8 cellular contexts compared by ENCODE assay signal in the genomic region with DNA sequence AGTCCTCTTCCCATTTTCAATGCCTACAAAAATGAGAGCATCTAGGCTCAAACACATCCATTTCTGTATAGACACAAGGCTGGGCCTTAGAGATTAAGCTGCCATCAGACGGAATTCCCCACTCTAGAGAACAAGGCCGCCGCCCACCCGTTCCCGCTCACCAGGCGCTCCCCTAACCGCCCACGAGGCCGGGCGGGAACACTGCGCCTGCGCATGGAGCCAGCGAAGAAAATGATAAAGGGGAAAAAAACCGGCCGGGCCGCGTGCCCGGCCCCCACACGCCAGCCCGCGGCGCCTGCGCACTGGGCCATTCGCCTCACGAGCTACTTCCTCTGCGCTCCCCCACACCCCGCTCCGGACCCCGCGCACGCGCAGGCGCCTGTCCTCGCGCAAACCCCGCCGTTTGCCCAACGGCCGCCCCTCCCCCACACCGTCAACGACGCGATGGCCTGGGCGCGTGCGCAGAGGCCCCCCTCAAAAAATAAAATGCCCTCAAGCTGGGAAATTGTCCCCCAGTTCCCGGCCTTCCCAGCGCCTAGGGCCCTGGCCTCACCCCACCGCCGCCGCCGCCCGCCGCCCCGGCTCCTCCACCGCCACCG. TPM values are rescaled to one million over a fixed set of nuclear protein-coding genes. Genes with fewer than 3 reads are reported as not detected.
DNase-seq lines count a peak whose midpoint lies in the region; ATAC-seq and TF ChIP-seq lines count a peak whose summit lies in the region.

No MANE protein-coding gene starts in this region.

- H3K9me2 ChIP-seq in Loucy (replicated peaks; ENCODE audit: low read depth, low read length), result no peaks in the 10 kb centered on the region

- ATAC-seq in CD8-positive, alpha-beta T cell, result peak; percentile 18
- peak; percentile 25 for ATAC-seq in GM21825 (IDR thresholded peaks at IDR 0.05; ENCODE audit: unreplicated experiment)
- ATAC-seq in activated T-helper 17 cell treated with anti-CD3 and anti-CD28 coated beads, Interleukin-2, amount 50 U/mL, for 72 hours (replicated peaks), result peak; percentile 30
- ATAC-seq in naive thymus-derived CD4-positive, alpha-beta T cell, result peak; percentile 36
- ATAC-seq in stimulated activated effector memory CD8-positive, alpha-beta T cell treated with anti-CD3 and anti-CD28 coated beads, Interleukin-12 subunit alpha, Interleukin-12 subunit beta, amount 100 ng/mL, for 72 hours, result peak; percentile 39

- H3K79me2 ChIP-seq in Loucy (ENCODE audit: insufficient read depth, low read length) (peaks cover 65% of the 10 kb centered on the region), fibroblast of lung (ENCODE audit: control insufficient read depth, insufficient read depth, low read length) (peaks cover 45% of the 10 kb centered on the region)

- H3K4me1 ChIP-seq in CD8-positive, alpha-beta T cell (ENCODE audit: insufficient read depth, low read length), result peaks cover 61% of the 10 kb centered on the region
- H3K4me1 ChIP-seq in Loucy (ENCODE audit: insufficient read depth, low read length, poor library complexity, severe bottlenecking) (peaks cover 50% of the 10 kb centered on the region), fibroblast of lung (ENCODE audit: control insufficient read depth, extremely low read depth, insufficient read depth, low read length) (peaks cover 11% of the 10 kb centered on the region)
- peaks cover 28 to 45% of the 10 kb centered on the region in 2 donors for H3K4me1 ChIP-seq in naive thymus-derived CD4-positive, alpha-beta T cell (ENCODE audit: control insufficient read depth in 2 of 2, insufficient read depth in 2 of 2, low read length in 2 of 2)

- CTCF ChIA-PET in CD8-positive, alpha-beta T cell (lab: Charles Lee), result interaction anchor here (0.7 to 1.8 kb wide), 4 partner anchors 17 to 81 kb away, joined by 3 to 5 read pairs (median 3); a partner anchor contains a TSS
- CTCF ChIA-PET in naive thymus-derived CD4-positive, alpha-beta T cell (lab: Charles Lee), result interaction anchor here (0.9 to 1.5 kb wide), 3 partner anchors 12 to 20 kb away, joined by 3 to 4 read pairs (median 3); no protein-coding TSS in a partner anchor

- H3K4me3 ChIP-seq in CD8-positive, alpha-beta T cell (ENCODE audit: low read depth, low read length), result peak overlapping the region; percentile 45
- H3K4me3 ChIP-seq in Loucy (ENCODE audit: low read length, poor library complexity, severe bottlenecking) (peak overlapping the region; percentile 95), fibroblast of lung (replicated peaks in 1 of 4; ENCODE audit: control extremely low read depth in 1 of 4, insufficient read depth in 1 of 4, low read depth in 3 of 4, low read length in 4 of 4) (peak overlapping the region; percentile 51 to 99 (median 77))
- H3K4me3 ChIP-seq in naive thymus-derived CD4-positive, alpha-beta T cell (ENCODE audit: low read length), result peak overlapping the region; percentile 57

- no peaks in the 10 kb centered on the region for H3K9me3 ChIP-seq in CD8-positive, alpha-beta T cell (ENCODE audit: low read length)
- H3K9me3 ChIP-seq in Loucy (ENCODE audit: insufficient read depth, low read depth, low read length) (no peaks in the 10 kb centered on the region), fibroblast of lung (ENCODE audit: control insufficient read depth, insufficient read depth, low read depth, low read length) (no peaks in the 10 kb centered on the region)
- no peaks in the 10 kb centered on the region for H3K9me3 ChIP-seq in naive thymus-derived CD4-positive, alpha-beta T cell (ENCODE audit: control insufficient read depth in 2 of 3, low read length in 3 of 3)

- H3K36me3 ChIP-seq in CD8-positive, alpha-beta T cell (ENCODE audit: insufficient read depth, low read length), result peaks cover 41% of the 10 kb centered on the region
- peaks cover 40% of the 10 kb centered on the region; the same call in 1 of the 2 replicates for H3K36me3 ChIP-seq in Loucy (ENCODE audit: insufficient read depth, low read length)
- peaks cover 18% of the 10 kb centered on the region for H3K36me3 ChIP-seq in fibroblast of lung (ENCODE audit: control insufficient read depth, insufficient read depth, low read length)
- peaks cover 23 to 43% (median 30%) of the 10 kb centered on the region in 3 experiments for H3K36me3 ChIP-seq in naive thymus-derived CD4-positive, alpha-beta T cell (ENCODE audit: control insufficient read depth in 2 of 3, insufficient read depth in 3 of 3, low read length in 3 of 3)

- H3K4me1 Mint-ChIP-seq in CD8-positive, alpha-beta T cell (ENCODE audit: low read depth), result peaks cover 55% of the 10 kb centered on the region
- H3K4me1 Mint-ChIP-seq in activated T-helper 17 cell treated with anti-CD3 and anti-CD28 coated beads, Interleukin-2, amount 50 U/mL, for 72 hours, result peaks cover 25% of the 10 kb centered on the region
- H3K4me1 Mint-ChIP-seq in naive thymus-derived CD4-positive, alpha-beta T cell, result peaks cover 37 to 72% (median 53%) of the 10 kb centered on the region in 7 donors
- H3K4me1 Mint-ChIP-seq in stimulated activated effector memory CD8-positive, alpha-beta T cell treated with anti-CD3 and anti-CD28 coated beads, Interleukin-12 subunit alpha, Interleukin-12 subunit beta, amount 100 ng/mL, for 72 hours, result peaks cover 64% of the 10 kb centered on the region

- no peaks in the 10 kb centered on the region for H3K9me3 Mint-ChIP-seq in CD8-positive, alpha-beta T cell
- no peaks in the 10 kb centered on the region for H3K9me3 Mint-ChIP-seq in activated T-helper 17 cell treated with anti-CD3 and anti-CD28 coated beads, Interleukin-2, amount 50 U/mL, for 72 hours
- peaks cover 0 to 13% (median 0%) of the 10 kb centered on the region in 11 donors for H3K9me3 Mint-ChIP-seq in naive thymus-derived CD4-positive, alpha-beta T cell
- no peaks in the 10 kb centered on the region for H3K9me3 Mint-ChIP-seq in stimulated activated effector memory CD8-positive, alpha-beta T cell treated with anti-CD3 and anti-CD28 coated beads, Interleukin-12 subunit alpha, Interleukin-12 subunit beta, amount 100 ng/mL, for 72 hours

- peaks cover 58% of the 10 kb centered on the region for H3K36me3 Mint-ChIP-seq in CD8-positive, alpha-beta T cell
- H3K36me3 Mint-ChIP-seq in activated T-helper 17 cell treated with anti-CD3 and anti-CD28 coated beads, Interleukin-2, amount 50 U/mL, for 72 hours (ENCODE audit: low read depth), result peaks cover 73% of the 10 kb centered on the region
- H3K36me3 Mint-ChIP-seq in naive thymus-derived CD4-positive, alpha-beta T cell, result peaks cover 11 to 32% (median 31%) of the 10 kb centered on the region in 5 donors
- H3K36me3 Mint-ChIP-seq in stimulated activated effector memory CD8-positive, alpha-beta T cell treated with anti-CD3 and anti-CD28 coated beads, Interleukin-12 subunit alpha, Interleukin-12 subunit beta, amount 100 ng/mL, for 72 hours, result peaks cover 84% of the 10 kb centered on the region

- DNase-seq in CD8-positive, alpha-beta T cell, result peak; percentile 92 to 98 (median 98)
- DNase-seq in RPMI8226 (peak; percentile 95), fibroblast of lung (ENCODE audit: low read depth in 2 of 2) (peak; percentile 86 to 96)
- DNase-seq in naive thymus-derived CD4-positive, alpha-beta T cell, result peak; percentile 90 to 100 (median 95)
- DNase-seq in stimulated activated effector memory CD8-positive, alpha-beta T cell treated with anti-CD3 and anti-CD28 coated beads, Interleukin-12 subunit alpha, Interleukin-12 subunit beta, amount 100 ng/mL, for 72 hours (ENCODE audit: low spot score in 2 of 2), result peak; percentile 98 to 99

- intact Hi-C loops in CD8-positive, alpha-beta T cell (cut with DNase I, micrococcal nuclease), result loop anchor here (1.0 kb wide), 2 partner anchors 18 to 202 kb away; a partner anchor contains a TSS
- intact Hi-C loops in naive thymus-derived CD4-positive, alpha-beta T cell (cut with micrococcal nuclease), result no loop called here

- no peaks in the 10 kb centered on the region for H3K27me3 Mint-ChIP-seq in CD8-positive, alpha-beta T cell (ENCODE audit: low read depth)
- H3K27me3 Mint-ChIP-seq in activated T-helper 17 cell treated with anti-CD3 and anti-CD28 coated beads, Interleukin-2, amount 50 U/mL, for 72 hours, result no peaks in the 10 kb centered on the region
- peaks cover 0 to 5% (median 0%) of the 10 kb centered on the region in 5 donors for H3K27me3 Mint-ChIP-seq in naive thymus-derived CD4-positive, alpha-beta T cell

- POLR2A ChIA-PET in CD8-positive, alpha-beta T cell (lab: Charles Lee), result interaction anchor here (0.5 to 2.1 kb wide), 19 partner anchors 8 to 475 kb away, joined by 3 to 27 read pairs (median 4); a partner anchor contains a TSS
- POLR2A ChIA-PET in naive thymus-derived CD4-positive, alpha-beta T cell (lab: Charles Lee), result interaction anchor here (0.5 to 11.2 kb wide), 19 partner anchors 8 to 308 kb away, joined by 3 to 317 read pairs (median 5); a partner anchor contains a TSS

- peak overlapping the region; percentile 97 for H3K4me3 Mint-ChIP-seq in CD8-positive, alpha-beta T cell
- peak overlapping the region; percentile 99 for H3K4me3 Mint-ChIP-seq in activated T-helper 17 cell treated with anti-CD3 and anti-CD28 coated beads, Interleukin-2, amount 50 U/mL, for 72 hours
- peak overlapping the region; percentile 88 to 99 (median 94) for H3K4me3 Mint-ChIP-seq in naive thymus-derived CD4-positive, alpha-beta T cell
- H3K4me3 Mint-ChIP-seq in stimulated activated effector memory CD8-positive, alpha-beta T cell treated with anti-CD3 and anti-CD28 coated beads, Interleukin-12 subunit alpha, Interleukin-12 subunit beta, amount 100 ng/mL, for 72 hours, result peak overlapping the region; percentile 94

- peak overlapping the region; percentile 78 for H3K27ac ChIP-seq in CD8-positive, alpha-beta T cell (ENCODE audit: low read depth, low read length)
- peak overlapping the region; percentile 93 for H3K27ac ChIP-seq in fibroblast of lung (ENCODE audit: insufficient read depth, low read length)
- H3K27ac ChIP-seq in naive thymus-derived CD4-positive, alpha-beta T cell (ENCODE audit: low read depth, low read length), result peak overlapping the region; percentile 96

- H4K20me1 ChIP-seq in Loucy (ENCODE audit: insufficient read depth, low read length, poor library complexity, severe bottlenecking), result peaks cover 49% of the 10 kb centered on the region
- no peaks in the 10 kb centered on the region for H4K20me1 ChIP-seq in fibroblast of lung (ENCODE audit: control insufficient read depth, extremely low read depth, insufficient read depth, low read length)

- H3K9ac ChIP-seq in Loucy (ENCODE audit: low read depth, low read length, poor library complexity, severe bottlenecking) (peak overlapping the region; percentile 92), fibroblast of lung (ENCODE audit: insufficient read depth, low read length) (peak overlapping the region; percentile 99)

- H2AFZ ChIP-seq in Loucy (ENCODE audit: low read length), result no peak overlapping the region
- H2AFZ ChIP-seq in fibroblast of lung (ENCODE audit: low read length), result no peak overlapping the region

- H3F3A ChIP-seq in Loucy (ENCODE audit: low read depth), result no peaks in the 10 kb centered on the region

- no peak for TF ChIP-seq CTCF in CD8-positive, alpha-beta T cell (IDR thresholded peaks at IDR 0.05)
- TF ChIP-seq CTCF in Loucy (conservative IDR thresholded peaks at IDR 0.05; ENCODE audit: low read length), result no peak
- no peak for TF ChIP-seq CTCF in fibroblast of lung (conservative IDR thresholded peaks at IDR 0.05 in 1 of 2, IDR thresholded peaks at IDR 0.05 in 1 of 2; ENCODE audit: low read depth in 1 of 2, low read length in 2 of 2)

- peak overlapping the region; percentile 99 for H3K27ac Mint-ChIP-seq in CD8-positive, alpha-beta T cell
- peak overlapping the region; percentile 99 for H3K27ac Mint-ChIP-seq in activated T-helper 17 cell treated with anti-CD3 and anti-CD28 coated beads, Interleukin-2, amount 50 U/mL, for 72 hours
- H3K27ac Mint-ChIP-seq in naive thymus-derived CD4-positive, alpha-beta T cell, result peak overlapping the region; percentile 92 to 100 (median 97)
- H3K27ac Mint-ChIP-seq in stimulated activated effector memory CD8-positive, alpha-beta T cell treated with anti-CD3 and anti-CD28 coated beads, Interleukin-12 subunit alpha, Interleukin-12 subunit beta, amount 100 ng/mL, for 72 hours, result peak overlapping the region; percentile 98

- H3K27me3 ChIP-seq in CD8-positive, alpha-beta T cell (ENCODE audit: insufficient read depth, low read length), result no peaks in the 10 kb centered on the region
- H3K27me3 ChIP-seq in Loucy (ENCODE audit: insufficient read depth, low read length, poor library complexity, severe bottlenecking) (peaks cover 4% of the 10 kb centered on the region), fibroblast of lung (ENCODE audit: control insufficient read depth, insufficient read depth, low read length) (no peaks in the 10 kb centered on the region)
- H3K27me3 ChIP-seq in naive thymus-derived CD4-positive, alpha-beta T cell (ENCODE audit: control insufficient read depth in 2 of 2, insufficient read depth in 2 of 2, low read length in 2 of 2), result no peaks in the 10 kb centered on the region

- peak overlapping the region; percentile 82 for H3K4me2 ChIP-seq in Loucy (ENCODE audit: low read depth, low read length, poor library complexity, severe bottlenecking)
- H3K4me2 ChIP-seq in fibroblast of lung (ENCODE audit: extremely low read depth, insufficient read depth, low read length), result peak overlapping the region; percentile 82

RNA-seq across cellular contexts. Expression of a gene that starts 0.5 kb away (rescaled TPM):
- 100 to 1,000 TPM; 615 to 625 TPM for total RNA-seq in CD8-positive, alpha-beta T cell
- 100 to 1,000 TPM; 476 to 617 TPM for total RNA-seq in activated T-helper 17 cell treated with anti-CD3 and anti-CD28 coated beads, Interleukin-2, amount 50 U/mL, for 72 hours
- total RNA-seq in fibroblast of lung, result 144 and 184 TPM in 2 replicates
- 189 and 275 TPM in 2 replicates for polyA plus RNA-seq in fibroblast of lung
- polyA plus RNA-seq in fibroblast of lung (2012), result 309 and 382 TPM in 2 replicates
- 386 and 558 TPM in 2 replicates for polyA minus RNA-seq in fibroblast of lung (ENCODE audit: low replicate concordance)
- 100 to 1,000 TPM; 339 to 539 (median 505) TPM for total RNA-seq in naive thymus-derived CD4-positive, alpha-beta T cell
- polyA plus RNA-seq in naive thymus-derived CD4-positive, alpha-beta T cell, result 10 to 100 TPM; 70.6 to 78.7 TPM

RNA-seq across cellular contexts. Expression of a gene that starts 17.7 kb away (rescaled TPM):
- 10 to 100 TPM; 30.1 to 32.8 TPM for total RNA-seq in CD8-positive, alpha-beta T cell
- total RNA-seq in activated T-helper 17 cell treated with anti-CD3 and anti-CD28 coated beads, Interleukin-2, amount 50 U/mL, for 72 hours, result 100 to 1,000 TPM; 162 to 183 TPM
- total RNA-seq in fibroblast of lung, result 41.1 and 46.4 TPM in 2 replicates
- 37.8 and 40.0 TPM in 2 replicates for polyA plus RNA-seq in fibroblast of lung
- 50.7 and 65.7 TPM in 2 replicates for polyA plus RNA-seq in fibroblast of lung (2012)
- polyA minus RNA-seq in fibroblast of lung (ENCODE audit: low replicate concordance), result 36.2 and 177 TPM in 2 replicates
- total RNA-seq in naive thymus-derived CD4-positive, alpha-beta T cell, result 100 to 1,000 TPM in 4 of 5 experiments, 10 to 100 TPM in 1; 71.9 to 149 (median 114) TPM
- 100 to 1,000 TPM; 216 to 279 TPM for polyA plus RNA-seq in naive thymus-derived CD4-positive, alpha-beta T cell

RNA-seq across cellular contexts. Expression of a gene that starts 28.8 kb away (rescaled TPM):
- 10 to 100 TPM; 18.1 to 18.4 TPM for total RNA-seq in CD8-positive, alpha-beta T cell
- total RNA-seq in activated T-helper 17 cell treated with anti-CD3 and anti-CD28 coated beads, Interleukin-2, amount 50 U/mL, for 72 hours, result 100 to 1,000 TPM in 1 of 2 donors, 10 to 100 TPM in 1; 92.3 to 156 TPM
- 2.6 and 3.5 TPM in 2 replicates for total RNA-seq in fibroblast of lung
- 0.59 and 0.86 TPM in 2 replicates for polyA plus RNA-seq in fibroblast of lung
- polyA plus RNA-seq in fibroblast of lung (2012), result 1.1 and 1.7 TPM in 2 replicates
- 1.6 TPM in 1 of 2 replicates, not detected in the other for polyA minus RNA-seq in fibroblast of lung (ENCODE audit: low replicate concordance)
- 10 to 100 TPM; 32.8 to 75.9 (median 64.0) TPM for total RNA-seq in naive thymus-derived CD4-positive, alpha-beta T cell
- polyA plus RNA-seq in naive thymus-derived CD4-positive, alpha-beta T cell, result 10 to 100 TPM; 35.3 to 36.1 TPM

RNA-seq across cellular contexts. Expression of a gene that starts 36.5 kb away (rescaled TPM):
- 1 to 10 TPM; 1.8 to 3.4 TPM for total RNA-seq in CD8-positive, alpha-beta T cell
- total RNA-seq in activated T-helper 17 cell treated with anti-CD3 and anti-CD28 coated beads, Interleukin-2, amount 50 U/mL, for 72 hours, result 1 to 10 TPM; 1.2 to 1.7 TPM
- not detected in 2 replicates for total RNA-seq in fibroblast of lung
- not detected in 2 replicates for polyA plus RNA-seq in fibroblast of lung
- polyA plus RNA-seq in fibroblast of lung (2012), result not detected in 2 replicates
- not detected in 2 replicates for polyA minus RNA-seq in fibroblast of lung (ENCODE audit: low replicate concordance)
- 1 to 10 TPM; 2.3 to 9.8 (median 7.2) TPM for total RNA-seq in naive thymus-derived CD4-positive, alpha-beta T cell
- under 1 TPM; 0.13 to 0.31 TPM for polyA plus RNA-seq in naive thymus-derived CD4-positive, alpha-beta T cell

RNA-seq across cellular contexts. Expression of a gene that starts 50.2 kb away (rescaled TPM):
- total RNA-seq in CD8-positive, alpha-beta T cell, result 10 to 100 TPM; 90.6 to 95.1 TPM
- 10 to 100 TPM; 37.9 to 41.2 TPM for total RNA-seq in activated T-helper 17 cell treated with anti-CD3 and anti-CD28 coated beads, Interleukin-2, amount 50 U/mL, for 72 hours
- total RNA-seq in fibroblast of lung, result 50.8 and 51.7 TPM in 2 replicates
- polyA plus RNA-seq in fibroblast of lung, result 38.7 and 45.4 TPM in 2 replicates
- 43.4 and 47.9 TPM in 2 replicates for polyA plus RNA-seq in fibroblast of lung (2012)
- polyA minus RNA-seq in fibroblast of lung (ENCODE audit: low replicate concordance), result 86.2 and 118 TPM in 2 replicates
- 10 to 100 TPM; 42.9 to 78.5 (median 54.0) TPM for total RNA-seq in naive thymus-derived CD4-positive, alpha-beta T cell
- 10 to 100 TPM; 30.7 to 39.5 TPM for polyA plus RNA-seq in naive thymus-derived CD4-positive, alpha-beta T cell

Comparison
In these comparisons a context has a peak if more than half of its experiments do, and no peak if none do; other contexts are left out.
1. Peak in every context shown above with its lines: DNase-seq, ATAC-seq, H3K4me3 ChIP-seq and H3K27ac ChIP-seq.
2. H3K4me3 ChIP-seq: peak in every context shown above with its lines; median percentile 95 in Loucy; 77 in fibroblast of lung; 57 in naive thymus-derived CD4-positive, alpha-beta T cell; 45 in CD8-positive, alpha-beta T cell.
3. intact Hi-C loops: an anchor here in CD8-positive, alpha-beta T cell (1.0 kb wide); none called in naive thymus-derived CD4-positive, alpha-beta T cell.